13 cellular contexts compared by ENCODE assay signal in genomic region chr16:84986102-84986501, GRCh38. TPM values are rescaled to one million over a fixed set of nuclear protein-coding genes. Genes with fewer than 3 reads are reported as not detected.
A peak's percentile ranks its signal among the peaks of the same experiment; 100 is the strongest.
DNase-seq lines count a peak whose midpoint lies in the region; ATAC-seq, FAIRE-seq and TF ChIP-seq lines count a peak whose summit lies in the region.
"Had no signal": no experiment of that assay in that cellular context is flagged by ENCODE, and none has a peak within 500 bp of the region (broad histone marks: within the 10 kb centered on the region; RNA-seq: fewer than 3 reads in every experiment).

No MANE protein-coding gene starts in this region.

- no peak overlapping the region for H3K4me3 ChIP-seq in heart right ventricle
- H3K4me3 ChIP-seq in astrocyte (ENCODE audit: insufficient read depth, low read depth, low read length) = no peak overlapping the region
- no peak overlapping the region for H3K4me3 ChIP-seq in mesenchymal stem cell (ENCODE audit: insufficient read depth in 1 of 2, low read depth in 1 of 2, low read length in 2 of 2)
- H3K4me3 ChIP-seq: BLaER1, body of pancreas had no signal

- peak overlapping the region; percentile 65 to 91 for H2BK12ac ChIP-seq in mesenchymal stem cell (ENCODE audit: low read length in 2 of 2)

- H4K20me1 ChIP-seq in astrocyte (ENCODE audit: insufficient read depth, low read length) = peaks cover 3% of the 10 kb centered on the region

- H3K79me2 ChIP-seq in astrocyte (ENCODE audit: insufficient read depth, low read length) = peaks cover 76% of the 10 kb centered on the region

- peak; percentile 18 for DNase-seq in left ventricle myocardium superior
- no peak for DNase-seq in heart right ventricle
- no peak for DNase-seq in astrocyte (ENCODE audit: low read depth)
- no peak for DNase-seq in mesenchymal stem cell
- no peak for DNase-seq in stimulated activated effector memory CD8-positive, alpha-beta T cell treated with anti-CD3 and anti-CD28 coated beads, Interleukin-12 subunit alpha, Interleukin-12 subunit beta, amount 100 ng/mL, for 72 hours (ENCODE audit: low spot score in 2 of 2)
- DNase-seq in cerebellum (ENCODE audit: low spot score) = no peak
- DNase-seq in DMS53 treated with DMSO at 0.1 percent for 48 hours (lab: John Stamatoyannopoulos, UW; ENCODE audit: unreplicated experiment) = no peak
- DNase-seq: body of pancreas, GDM1, NCI-H2171 treated with DMSO at 0.1 percent for 48 hours, OCI-M1 had no signal

- peak overlapping the region in 1 of 2 experiments; percentile 63 for H3K23ac ChIP-seq in mesenchymal stem cell (ENCODE audit: low read length in 2 of 2)

- peaks cover 30% of the 10 kb centered on the region for H3K36me3 Mint-ChIP-seq in astrocyte (ENCODE audit: low read depth, unreplicated experiment)
- H3K36me3 Mint-ChIP-seq in stimulated activated effector memory CD8-positive, alpha-beta T cell treated with anti-CD3 and anti-CD28 coated beads, Interleukin-12 subunit alpha, Interleukin-12 subunit beta, amount 100 ng/mL, for 72 hours = peaks cover 94% of the 10 kb centered on the region

- H3K9me3 Mint-ChIP-seq in astrocyte (ENCODE audit: unreplicated experiment) = no peaks in the 10 kb centered on the region
- H3K9me3 Mint-ChIP-seq in stimulated activated effector memory CD8-positive, alpha-beta T cell treated with anti-CD3 and anti-CD28 coated beads, Interleukin-12 subunit alpha, Interleukin-12 subunit beta, amount 100 ng/mL, for 72 hours = no peaks in the 10 kb centered on the region

- intact Hi-C loops in left ventricle myocardium superior (cut with micrococcal nuclease) = no loop called here
- intact Hi-C loops in heart right ventricle (cut with DNase I) = loop anchor here in 1 of 10 donors (10.0 kb wide), 1 partner anchor 99 kb away; no protein-coding TSS in a partner anchor

- H3K36me3 ChIP-seq in heart right ventricle = peaks cover 0 to 95% (median 44%) of the 10 kb centered on the region in 9 donors
- peaks cover 23% of the 10 kb centered on the region for H3K36me3 ChIP-seq in astrocyte (ENCODE audit: insufficient read depth, low read length)
- H3K36me3 ChIP-seq in mesenchymal stem cell (ENCODE audit: control insufficient read depth in 1 of 2, insufficient read depth in 2 of 2, low read depth in 1 of 2, low read length in 2 of 2) = peaks cover 62 to 75% of the 10 kb centered on the region in 2 experiments

- peak overlapping the region in 1 of 2 experiments; percentile 87 for H3K14ac ChIP-seq in mesenchymal stem cell (ENCODE audit: low read length in 2 of 2)

- peaks cover 0 to 52% (median 12%) of the 10 kb centered on the region in 9 donors for H3K4me1 ChIP-seq in heart right ventricle
- H3K4me1 ChIP-seq in astrocyte (ENCODE audit: insufficient read depth, low read length) = peaks cover 20% of the 10 kb centered on the region
- H3K4me1 ChIP-seq in mesenchymal stem cell (ENCODE audit: control insufficient read depth, insufficient read depth, low read depth, low read length) = peaks cover 41% of the 10 kb centered on the region

- H3K27ac ChIP-seq in heart right ventricle = peak overlapping the region in 1 of 10 donors; percentile 31
- H3K27ac ChIP-seq in astrocyte (ENCODE audit: low read depth, low read length) = peak overlapping the region; percentile 45
- H3K27ac ChIP-seq in mesenchymal stem cell (ENCODE audit: low read length, poor library complexity, severe bottlenecking) = no peak overlapping the region
- H3K27ac ChIP-seq: BLaER1, body of pancreas had no signal

- H3K4ac ChIP-seq in mesenchymal stem cell (ENCODE audit: low read depth in 1 of 2, low read length in 2 of 2) = peak overlapping the region; percentile 5 to 24

- H4K8ac ChIP-seq in mesenchymal stem cell (ENCODE audit: low read length) = peak overlapping the region; percentile 4

- H2AFZ ChIP-seq in astrocyte (ENCODE audit: low read depth, low read length) (no peak overlapping the region), mesenchymal stem cell (ENCODE audit: low read depth, low read length) (no peak overlapping the region)

- H3K4me1 Mint-ChIP-seq in astrocyte (ENCODE audit: low read depth, unreplicated experiment) = peaks cover 13% of the 10 kb centered on the region
- H3K4me1 Mint-ChIP-seq in stimulated activated effector memory CD8-positive, alpha-beta T cell treated with anti-CD3 and anti-CD28 coated beads, Interleukin-12 subunit alpha, Interleukin-12 subunit beta, amount 100 ng/mL, for 72 hours = no peaks in the 10 kb centered on the region

- H3K4me3 Mint-ChIP-seq in astrocyte (ENCODE audit: unreplicated experiment) = no peak overlapping the region
- H3K4me3 Mint-ChIP-seq in stimulated activated effector memory CD8-positive, alpha-beta T cell treated with anti-CD3 and anti-CD28 coated beads, Interleukin-12 subunit alpha, Interleukin-12 subunit beta, amount 100 ng/mL, for 72 hours = no peak overlapping the region

- peak overlapping the region; percentile 46 for H2BK15ac ChIP-seq in mesenchymal stem cell (ENCODE audit: low read depth, poor library complexity, severe bottlenecking)

- no peak for FAIRE-seq in astrocyte (lab: Jason Lieb, UNC)

- H3K27me3 Mint-ChIP-seq in astrocyte (ENCODE audit: low read depth, unreplicated experiment) = no peaks in the 10 kb centered on the region

- H3K9me3 ChIP-seq in heart right ventricle = no peaks in the 10 kb centered on the region
- H3K9me3 ChIP-seq in astrocyte (ENCODE audit: insufficient read depth, low read depth, low read length) = no peaks in the 10 kb centered on the region
- H3K9me3 ChIP-seq in mesenchymal stem cell (ENCODE audit: control insufficient read depth, low read length) = no peaks in the 10 kb centered on the region
- H3K9me3 ChIP-seq: BLaER1, body of pancreas had no signal

- H3K27ac Mint-ChIP-seq in astrocyte (ENCODE audit: unreplicated experiment) = no peak overlapping the region
- peak overlapping the region; percentile 77 for H3K27ac Mint-ChIP-seq in stimulated activated effector memory CD8-positive, alpha-beta T cell treated with anti-CD3 and anti-CD28 coated beads, Interleukin-12 subunit alpha, Interleukin-12 subunit beta, amount 100 ng/mL, for 72 hours

- peak overlapping the region; percentile 42 for H2AK5ac ChIP-seq in mesenchymal stem cell (ENCODE audit: low read length, severe bottlenecking)

- no peaks in the 10 kb centered on the region for H3K27me3 ChIP-seq in heart right ventricle
- H3K27me3 ChIP-seq in astrocyte (ENCODE audit: insufficient read depth, low read length) = no peaks in the 10 kb centered on the region
- H3K27me3 ChIP-seq in mesenchymal stem cell (ENCODE audit: control insufficient read depth in 1 of 2, insufficient read depth in 1 of 2, low read length in 2 of 2) = no peaks in the 10 kb centered on the region
- H3K27me3 ChIP-seq: BLaER1, body of pancreas had no signal

- H4K91ac ChIP-seq in mesenchymal stem cell (ENCODE audit: low read length) = peak overlapping the region; percentile 74

- no peak overlapping the region for H2BK120ac ChIP-seq in mesenchymal stem cell (ENCODE audit: low read depth, low read length)

- TF ChIP-seq CTCF in heart right ventricle (IDR thresholded peaks at IDR 0.05) = no peak
- no peak for TF ChIP-seq CTCF in astrocyte (IDR thresholded peaks at IDR 0.05; ENCODE audit: insufficient read depth, low read depth, low read length)

- H2BK5ac ChIP-seq in mesenchymal stem cell (ENCODE audit: low read depth, low read length, poor library complexity, severe bottlenecking) = no peak overlapping the region

- 93 to 95% methylated on average over 22 of the region's 22 CpGs for WGBS in heart right ventricle, 2 donors
- WGBS in mesenchymal stem cell = 95% methylated on average over 22 of the region's 22 CpGs

- H3K18ac ChIP-seq in mesenchymal stem cell (ENCODE audit: low read depth in 1 of 2, low read length in 2 of 2) = peak overlapping the region; percentile 50 to 90

- peaks cover 50% of the 10 kb centered on the region for H3K79me1 ChIP-seq in mesenchymal stem cell (replicated peaks; ENCODE audit: low read length, poor library complexity, severe bottlenecking)

- no peak for ATAC-seq in left ventricle myocardium superior
- ATAC-seq in heart right ventricle = no peak
- no peak for ATAC-seq in stimulated activated effector memory CD8-positive, alpha-beta T cell treated with anti-CD3 and anti-CD28 coated beads, Interleukin-12 subunit alpha, Interleukin-12 subunit beta, amount 100 ng/mL, for 72 hours
- no peak for ATAC-seq in HG02840 (IDR thresholded peaks at IDR 0.05; ENCODE audit: low FRiP score, unreplicated experiment)
- ATAC-seq: body of pancreas had no signal

- H3K9ac ChIP-seq in astrocyte (ENCODE audit: low read length) = no peak overlapping the region
- peak overlapping the region; percentile 54 for H3K9ac ChIP-seq in mesenchymal stem cell (ENCODE audit: low read length)
- H3K9ac ChIP-seq: BLaER1 had no signal

- H3K4me2 ChIP-seq in astrocyte (ENCODE audit: low read length) (no peak overlapping the region), mesenchymal stem cell (ENCODE audit: low read length, poor library complexity, severe bottlenecking) (no peak overlapping the region)
- H3K4me2 ChIP-seq: BLaER1 had no signal

RNA-seq across cellular contexts. Expression of gene ZDHHC7, which starts 25.2 kb away (rescaled TPM):
- total RNA-seq in left ventricle myocardium superior (37.1 TPM), heart right ventricle (10 to 100 TPM; 36.2 to 55.5 (median 43.2) TPM), astrocyte (56.2 and 59.2 TPM in 2 replicates), cerebellum (21.7 TPM)
- 10 to 100 TPM; 15.1 to 16.6 TPM for polyA plus RNA-seq in heart right ventricle
- 64.9 TPM for polyA plus RNA-seq in mesenchymal stem cell (2013, experiment 1 of 2)
- polyA plus RNA-seq in mesenchymal stem cell (2013, experiment 2 of 2) = 65.2 TPM

RNA-seq across cellular contexts. Expression of gene KIAA0513, which starts 41.5 kb away (rescaled TPM):
- 9.5 TPM for total RNA-seq in left ventricle myocardium superior
- 10 to 100 TPM in 2 of 10 donors, 1 to 10 TPM in 8; 5.9 to 10.9 (median 8.5) TPM for total RNA-seq in heart right ventricle
- polyA plus RNA-seq in heart right ventricle = 1 to 10 TPM; 2.4 to 3.1 TPM
- 6.2 and 7.5 TPM in 2 replicates for total RNA-seq in astrocyte
- polyA plus RNA-seq in mesenchymal stem cell (2013, experiment 1 of 2) = 8.5 TPM
- polyA plus RNA-seq in mesenchymal stem cell (2013, experiment 2 of 2) = 8.0 TPM
- 32.9 TPM for total RNA-seq in cerebellum
